In the genomic region with DNA sequence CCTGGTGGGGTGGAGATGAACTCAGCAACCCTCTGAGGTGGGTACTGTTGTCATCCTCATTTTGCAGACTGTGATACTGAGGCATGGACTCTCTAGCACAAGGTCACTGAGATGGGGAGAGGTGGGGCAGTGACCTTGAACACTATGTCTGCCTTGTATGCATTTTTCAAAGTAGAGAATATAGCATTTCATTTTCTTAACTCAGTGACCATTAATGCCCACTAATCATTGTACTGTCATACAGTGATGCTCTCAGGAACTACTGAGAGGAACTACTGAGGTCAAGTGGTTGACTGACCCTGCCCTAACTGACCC, we compare ENCODE assay signal across 9 cellular contexts. TPM values are rescaled to one million over a fixed set of nuclear protein-coding genes. Genes with fewer than 3 reads are reported as not detected.
DNase-seq lines count a peak whose midpoint lies in the region; ATAC-seq, FAIRE-seq and TF ChIP-seq lines count a peak whose summit lies in the region.
"Had no signal": no experiment of that assay in that cellular context is flagged by ENCODE, and none has a peak within 500 bp of the region (broad histone marks: within the 10 kb centered on the region; RNA-seq: fewer than 3 reads in every experiment).

No MANE protein-coding gene starts in this region.

- peak overlapping the region; percentile 95 for H3K27ac ChIP-seq in subcutaneous abdominal adipose tissue (ENCODE audit: low read depth, low read length)

- POLR2A ChIA-PET in activated CD4-positive, alpha-beta memory T cell treated with anti-CD3 and anti-CD28 coated beads for 36 hours (lab: Charles Lee) = no interaction called here

- peak overlapping the region; percentile 94 for H3K4me3 ChIP-seq in fibroblast of villous mesenchyme (ENCODE audit: low read depth, low read length)
- H3K4me3 ChIP-seq in subcutaneous abdominal adipose tissue (ENCODE audit: low read depth in 1 of 5, low read length in 5 of 5) = peak overlapping the region; percentile 28 to 98 (median 55)

- peak overlapping the region; percentile 96 for H3K4me3 Mint-ChIP-seq in activated CD4-positive, alpha-beta T cell treated with anti-CD3 and anti-CD28 coated beads, Interleukin-2, amount 10 ng/mL, durations not matched to agents 24 days and 14 days
- H3K4me3 Mint-ChIP-seq in activated CD4-positive, alpha-beta memory T cell treated with anti-CD3 and anti-CD28 coated beads for 36 hours = peak overlapping the region; percentile 92

- no peaks in the 10 kb centered on the region for H3K27me3 Mint-ChIP-seq in activated CD4-positive, alpha-beta T cell treated with anti-CD3 and anti-CD28 coated beads, Interleukin-2, amount 10 ng/mL, durations not matched to agents 24 days and 14 days
- H3K27me3 Mint-ChIP-seq in activated CD4-positive, alpha-beta memory T cell treated with anti-CD3 and anti-CD28 coated beads for 36 hours = no peaks in the 10 kb centered on the region

- ATAC-seq in omental fat pad (ENCODE audit: low FRiP score) = no peak

- H3K36me3 ChIP-seq in subcutaneous abdominal adipose tissue (ENCODE audit: control insufficient read depth in 5 of 5, insufficient read depth in 5 of 5, low read length in 5 of 5) = peaks cover 0 to 12% (median 3%) of the 10 kb centered on the region in 5 donors

- peaks cover 0 to 56% (median 53%) of the 10 kb centered on the region in 5 donors for H3K4me1 ChIP-seq in subcutaneous abdominal adipose tissue (ENCODE audit: control insufficient read depth in 5 of 5, insufficient read depth in 5 of 5, low read length in 5 of 5)

- intact Hi-C loops in activated CD4-positive, alpha-beta T cell treated with anti-CD3 and anti-CD28 coated beads, Interleukin-2, amount 10 ng/mL, durations not matched to agents 24 days and 14 days (cut with micrococcal nuclease) = loop anchor here (5.0 to 10.0 kb wide), 4 partner anchors 610 to 1500 kb away; a partner anchor contains a TSS
- intact Hi-C loops in activated CD4-positive, alpha-beta memory T cell treated with anti-CD3 and anti-CD28 coated beads for 36 hours (cut with micrococcal nuclease) = loop anchor here (2.0 to 10.0 kb wide), 4 partner anchors 483 to 1053 kb away; a partner anchor contains a TSS

- H3K9me3 ChIP-seq in subcutaneous abdominal adipose tissue (ENCODE audit: control insufficient read depth in 5 of 5, low read length in 5 of 5) = no peaks in the 10 kb centered on the region

- H3K27ac Mint-ChIP-seq in activated CD4-positive, alpha-beta T cell treated with anti-CD3 and anti-CD28 coated beads, Interleukin-2, amount 10 ng/mL, durations not matched to agents 24 days and 14 days = no peak overlapping the region
- no peak overlapping the region for H3K27ac Mint-ChIP-seq in activated CD4-positive, alpha-beta memory T cell treated with anti-CD3 and anti-CD28 coated beads for 36 hours

- TF ChIP-seq CTCF in fibroblast of villous mesenchyme (IDR thresholded peaks at IDR 0.05; ENCODE audit: insufficient read depth, low read depth, low read length) (no peak), omental fat pad (IDR thresholded peaks at IDR 0.05) (no peak)

- CTCF ChIA-PET in activated CD4-positive, alpha-beta memory T cell treated with anti-CD3 and anti-CD28 coated beads for 36 hours (lab: Charles Lee) = interaction anchor here (2.6 kb wide), 1 partner anchor 18 kb away, joined by 17 read pairs; a partner anchor contains a TSS

- no peaks in the 10 kb centered on the region for H3K9me3 Mint-ChIP-seq in activated CD4-positive, alpha-beta T cell treated with anti-CD3 and anti-CD28 coated beads, Interleukin-2, amount 10 ng/mL, durations not matched to agents 24 days and 14 days
- H3K9me3 Mint-ChIP-seq in activated CD4-positive, alpha-beta memory T cell treated with anti-CD3 and anti-CD28 coated beads for 36 hours = no peaks in the 10 kb centered on the region

- no peak for FAIRE-seq in frontal cortex (lab: Jason Lieb, UNC)

- H3K9ac ChIP-seq in subcutaneous abdominal adipose tissue (ENCODE audit: low read length in 5 of 5) = peak overlapping the region in 4 of 5 donors; percentile 74 to 90 (median 83)

- peaks cover 47% of the 10 kb centered on the region for H3K4me1 Mint-ChIP-seq in activated CD4-positive, alpha-beta T cell treated with anti-CD3 and anti-CD28 coated beads, Interleukin-2, amount 10 ng/mL, durations not matched to agents 24 days and 14 days
- peaks cover 47% of the 10 kb centered on the region for H3K4me1 Mint-ChIP-seq in activated CD4-positive, alpha-beta memory T cell treated with anti-CD3 and anti-CD28 coated beads for 36 hours (ENCODE audit: low read depth)

- no peaks in the 10 kb centered on the region for H3K27me3 ChIP-seq in subcutaneous abdominal adipose tissue (ENCODE audit: control insufficient read depth in 5 of 5, insufficient read depth in 4 of 5, low read length in 5 of 5)

- no peak for DNase-seq in activated CD4-positive, alpha-beta T cell treated with anti-CD3 and anti-CD28 coated beads, Interleukin-2, amount 10 ng/mL, durations not matched to agents 24 days and 14 days
- no peak for DNase-seq in activated CD4-positive, alpha-beta T cell treated with anti-CD3 and anti-CD28 coated beads, Interleukin-2, amount 50 U/mL, for 48 hours
- no peak for DNase-seq in activated CD4-positive, alpha-beta memory T cell treated with anti-CD3 and anti-CD28 coated beads for 36 hours
- DNase-seq in fibroblast of villous mesenchyme (ENCODE audit: low read depth) = no peak
- DNase-seq in frontal cortex (ENCODE audit: low spot score in 2 of 2) = no peak
- DNase-seq in AG08395 (ENCODE audit: low spot score) = no peak
- DNase-seq in omental fat pad (ENCODE audit: low spot score) = no peak
- DNase-seq: NCI-H2227 treated with DMSO at 0.1 percent for 48 hours had no signal

- peaks cover 22% of the 10 kb centered on the region for H3K36me3 Mint-ChIP-seq in activated CD4-positive, alpha-beta T cell treated with anti-CD3 and anti-CD28 coated beads, Interleukin-2, amount 10 ng/mL, durations not matched to agents 24 days and 14 days (ENCODE audit: low read depth)
- peaks cover 9% of the 10 kb centered on the region for H3K36me3 Mint-ChIP-seq in activated CD4-positive, alpha-beta memory T cell treated with anti-CD3 and anti-CD28 coated beads for 36 hours

RNA-seq across cellular contexts. Expression of a gene that starts 2.1 kb away (rescaled TPM):
- total RNA-seq in activated CD4-positive, alpha-beta T cell treated with anti-CD3 and anti-CD28 coated beads, Interleukin-2, amount 10 ng/mL, durations not matched to agents 24 days and 14 days = 20.8 TPM in 2 replicates
- 1 to 10 TPM; 7.8 to 7.9 TPM for total RNA-seq in activated CD4-positive, alpha-beta memory T cell treated with anti-CD3 and anti-CD28 coated beads for 36 hours
- total RNA-seq in fibroblast of villous mesenchyme (49.9 and 80.3 TPM in 2 replicates), frontal cortex (16.7 TPM), omental fat pad (10 to 100 TPM; 54.1 to 79.7 (median 75.6) TPM)

RNA-seq across cellular contexts. Expression of a gene that starts 2.2 kb away (rescaled TPM):
- 27.9 and 28.6 TPM in 2 replicates for total RNA-seq in activated CD4-positive, alpha-beta T cell treated with anti-CD3 and anti-CD28 coated beads, Interleukin-2, amount 10 ng/mL, durations not matched to agents 24 days and 14 days
- total RNA-seq in activated CD4-positive, alpha-beta memory T cell treated with anti-CD3 and anti-CD28 coated beads for 36 hours = 10 to 100 TPM; 21.0 to 26.4 TPM
- total RNA-seq in fibroblast of villous mesenchyme = 76.0 and 104 TPM in 2 replicates
- total RNA-seq in frontal cortex = 57.5 TPM
- total RNA-seq in omental fat pad = 10 to 100 TPM; 35.7 to 76.6 (median 58.8) TPM

RNA-seq across cellular contexts. Expression of a gene that starts 16.9 kb away (rescaled TPM):
- 1.8 and 2.0 TPM in 2 replicates for total RNA-seq in activated CD4-positive, alpha-beta T cell treated with anti-CD3 and anti-CD28 coated beads, Interleukin-2, amount 10 ng/mL, durations not matched to agents 24 days and 14 days
- under 1 TPM; 0.51 to 0.74 TPM for total RNA-seq in activated CD4-positive, alpha-beta memory T cell treated with anti-CD3 and anti-CD28 coated beads for 36 hours
- total RNA-seq in fibroblast of villous mesenchyme (3.9 and 6.5 TPM in 2 replicates), frontal cortex (5.3 TPM), omental fat pad (1 to 10 TPM; 4.1 to 6.8 (median 5.1) TPM)
